In genomic region chr5:179882338-179882737, GRCh38 we compare ENCODE assay signal across 1 cellular context.
TF ChIP-seq lines count a peak whose summit lies in the region.

No MANE protein-coding gene starts in this region.

TF ChIP-seq in K562, 482 proteins besides CTCF, POLR2A, EP300 and RAD21:
- TF ChIP-seq HDAC6 (IDR thresholded peaks at IDR 0.05; ENCODE audit: low read depth, low read length) (no peak), RBM14 (IDR thresholded peaks at IDR 0.05; ENCODE audit: borderline replicate concordance, insufficient read depth, low read depth, low read length) (no peak), CBX3 (IDR thresholded peaks at IDR 0.05; ENCODE audit: borderline replicate concordance in 1 of 2, low read length in 2 of 2) (peak in 1 of 2 experiments; percentile 64; a peak in 2 of 3 replicates), TRIM28 (IDR thresholded peaks at IDR 0.05) (peak; percentile 42; the same call in 1 of the 2 replicates), CBX5 (IDR thresholded peaks at IDR 0.05; ENCODE audit: borderline replicate concordance, low read depth) (0 out of 2 replicates have a peak, but pooled peaks have one; percentile 47), ELF1 (tag; IDR thresholded peaks at IDR 0.05) (no peak), ZNF24 (IDR thresholded peaks at IDR 0.05) (no peak), ZFP1 (CRISPR knock-in tag; IDR thresholded peaks at IDR 0.05) (peak; percentile 84), ZNF717 (CRISPR knock-in tag; IDR thresholded peaks at IDR 0.05) (no peak)
